In the genomic region with DNA sequence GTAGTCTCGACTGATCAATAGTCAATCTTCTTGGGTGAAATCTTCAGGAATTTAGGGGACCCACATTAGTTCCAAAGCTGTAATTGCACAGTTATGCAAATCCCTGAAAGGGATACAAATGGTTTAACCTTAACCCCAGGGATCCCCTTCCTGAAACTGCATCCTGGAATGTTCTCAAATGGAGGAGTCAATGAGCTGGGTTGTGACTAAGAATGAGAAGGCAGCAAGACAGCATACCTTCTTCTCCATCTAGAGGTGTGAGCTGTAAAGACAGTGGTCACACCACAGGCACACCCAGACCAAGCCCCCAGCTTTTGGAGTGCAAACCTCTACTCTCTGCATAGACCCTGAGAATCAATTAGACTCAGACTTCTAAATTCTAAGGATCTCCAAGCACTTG, we compare ENCODE assay signal across 19 cellular contexts.
A peak's percentile ranks its signal among the peaks of the same experiment; 100 is the strongest.
DNase-seq lines count a peak whose midpoint lies in the region; ATAC-seq and TF ChIP-seq lines count a peak whose summit lies in the region.
"Had no signal": no experiment of that assay in that cellular context is flagged by ENCODE, and none has a peak within 500 bp of the region (broad histone marks: within the 10 kb centered on the region; RNA-seq: fewer than 3 reads in every experiment).

No MANE protein-coding gene starts in this region.

- H3K4me3 Mint-ChIP-seq in stimulated activated naive CD8-positive, alpha-beta T cell treated with anti-CD3 and anti-CD28 coated beads, Interleukin-15, amount 100 ng/mL, for 72 hours, result no peak overlapping the region

- intact Hi-C loops in PC-3 (cut with micrococcal nuclease), result no loop called here

- POLR2A ChIA-PET in PC-3 (lab: Charles Lee; ENCODE audit: unreplicated experiment), result no interaction called here

- H3K9me2 ChIP-seq in PC-3 (replicated peaks; ENCODE audit: low read length), result no peaks in the 10 kb centered on the region

- ATAC-seq in PC-3 (no peak), esophagus mucosa (peak; percentile 77)
- ATAC-seq in stimulated activated naive CD8-positive, alpha-beta T cell treated with anti-CD3 and anti-CD28 coated beads, Interleukin-15, amount 100 ng/mL, for 72 hours, result no peak

- CTCF ChIA-PET in PC-3 (lab: Charles Lee), result no interaction called here

- H3K4me2 ChIP-seq in PC-3 (ENCODE audit: low read length), result no peak overlapping the region

- H3K36me3 ChIP-seq in PC-3 (ENCODE audit: low read depth, low read length), result no peaks in the 10 kb centered on the region
- H3K36me3 ChIP-seq: HAP-1, SJCRH30 had no signal

- no peaks in the 10 kb centered on the region for H3F3A ChIP-seq in PC-3 (ENCODE audit: low read length, unreplicated experiment)

- TF ChIP-seq CTCF in PC-3 (conservative IDR thresholded peaks at IDR 0.05; ENCODE audit: low read depth, low read length), result no peak

- no peaks in the 10 kb centered on the region for H3K4me1 ChIP-seq in PC-3 (ENCODE audit: insufficient read depth, low read length)
- H3K4me1 ChIP-seq: HAP-1, SJCRH30 had no signal

- H2AFZ ChIP-seq in PC-3 (ENCODE audit: low read length), result no peak overlapping the region

- peak; percentile 4 for DNase-seq in Daoy (ENCODE audit: low read depth)
- peak; percentile 13 for DNase-seq in PC-3
- DNase-seq in kidney tubule cell (ENCODE audit: low spot score), result peak; percentile 54
- no peak for DNase-seq in stimulated activated naive CD8-positive, alpha-beta T cell treated with anti-CD3 and anti-CD28 coated beads, Interleukin-15, amount 100 ng/mL, for 72 hours
- no peak for DNase-seq in GDM1 (lab: John Stamatoyannopoulos, UW)
- no peak for DNase-seq in A172 (ENCODE audit: low spot score)
- no peak for DNase-seq in GOT3 (lab: John Stamatoyannopoulos, UW)
- DNase-seq: DND-41; NCI-H1417; NCI-H1930; NCI-H446; NCI-H69; NK-92 treated with Interleukin-12 subunit alpha and Interleukin-12 subunit beta, amount 100 ng/mL, for 24 hours; OCI-M1; RPMI8226; SJCRH30 had no signal

- no peaks in the 10 kb centered on the region for H3K27me3 Mint-ChIP-seq in stimulated activated naive CD8-positive, alpha-beta T cell treated with anti-CD3 and anti-CD28 coated beads, Interleukin-15, amount 100 ng/mL, for 72 hours

- H3K79me2 ChIP-seq in PC-3 (ENCODE audit: low read length), result no peaks in the 10 kb centered on the region

- no peak overlapping the region for H3K27ac Mint-ChIP-seq in stimulated activated naive CD8-positive, alpha-beta T cell treated with anti-CD3 and anti-CD28 coated beads, Interleukin-15, amount 100 ng/mL, for 72 hours

- H3K9ac ChIP-seq in PC-3 (ENCODE audit: low read length), result no peak overlapping the region

- H3K9me3 Mint-ChIP-seq in stimulated activated naive CD8-positive, alpha-beta T cell treated with anti-CD3 and anti-CD28 coated beads, Interleukin-15, amount 100 ng/mL, for 72 hours, result no peaks in the 10 kb centered on the region

- no peaks in the 10 kb centered on the region for H3K4me1 Mint-ChIP-seq in stimulated activated naive CD8-positive, alpha-beta T cell treated with anti-CD3 and anti-CD28 coated beads, Interleukin-15, amount 100 ng/mL, for 72 hours

- H4K20me1 ChIP-seq in PC-3 (ENCODE audit: low read length), result no peaks in the 10 kb centered on the region

- BruUV-seq in PC-3 (replicated peaks; lab: Mats Ljungman, UMichigan), result no TSS peak

- H3K27ac ChIP-seq in PC-3 (ENCODE audit: low read length), result no peak overlapping the region
- H3K27ac ChIP-seq: C4-2B, SJCRH30 had no signal

- H3K4me3 ChIP-seq in PC-3 (ENCODE audit: low read length), result no peak overlapping the region
- H3K4me3 ChIP-seq: HAP-1, SJCRH30 had no signal

- peaks cover 42% of the 10 kb centered on the region for H3K27me3 ChIP-seq in PC-3 (ENCODE audit: low read length)
- H3K27me3 ChIP-seq: SJCRH30 had no signal

- H3K9me3 ChIP-seq in PC-3 (ENCODE audit: low read length), result no peaks in the 10 kb centered on the region
- H3K9me3 ChIP-seq: HAP-1, SJCRH30 had no signal

Comparison
In these comparisons a context has a peak if more than half of its experiments do, and no peak if none do; other contexts are left out.
1. DNase-seq: peak in Daoy (single experiment), PC-3 (single experiment) and kidney tubule cell (single experiment); none in stimulated activated naive CD8-positive, alpha-beta T cell treated with anti-CD3 and anti-CD28 coated beads, Interleukin-15, amount 100 ng/mL, for 72 hours (0 of 2), GDM1 (single experiment), A172 (single experiment) and GOT3 (single experiment).